Comparison of ENCODE assay signal across 18 cellular contexts in genomic region chr5:30368064-30368463, GRCh38.
"Had no signal": no experiment of that assay in that cellular context is flagged by ENCODE, and none has a peak within 500 bp of the region (broad histone marks: within the 10 kb centered on the region; RNA-seq: fewer than 3 reads in every experiment).

No MANE protein-coding gene starts in this region.

- H3K4me1 ChIP-seq: heart left ventricle, psoas muscle, right lobe of liver, suprapubic skin, thyroid gland, uterus had no signal

- H3K36me3 ChIP-seq: heart left ventricle, neutrophil, right lobe of liver, suprapubic skin, thyroid gland, uterus had no signal

- H3K9me3 ChIP-seq: neutrophil, psoas muscle, right lobe of liver, thyroid gland, uterus had no signal

- H3K27ac ChIP-seq: heart left ventricle, neutrophil, psoas muscle, right lobe of liver, suprapubic skin, thyroid gland, uterus had no signal

- H3K4me3 ChIP-seq: heart left ventricle, mucosa of descending colon, psoas muscle, right lobe of liver, suprapubic skin, thyroid gland, uterus had no signal

- DNase-seq: dermis blood vessel endothelial cell; foreskin melanocyte; heart left ventricle; hypothalamus; kidney glomerular epithelial cell; mucosa of descending colon; naive thymus-derived CD8-positive, alpha-beta T cell; psoas muscle; retina; right lobe of liver; stimulated activated CD4-positive, alpha-beta T cell treated with anti-CD3 and anti-CD28 coated beads, Interleukin-4, amount 100 ng/mL, for 1 hour; stimulated activated CD8-positive, alpha-beta memory T cell treated with anti-CD3 and anti-CD28 coated beads, Interleukin-4, amount 100 ng/mL, for 48 hours; stimulated activated naive CD8-positive, alpha-beta T cell treated with anti-CD3 and anti-CD28 coated beads, Interleukin-15, Interleukin-2, amounts not matched to agents 100 U/mL and 50 U/mL, for 24 hours; thyroid gland; uterus had no signal

- H3K27me3 ChIP-seq: heart left ventricle, neutrophil, right lobe of liver, suprapubic skin, thyroid gland, uterus had no signal

- ATAC-seq: heart left ventricle; mucosa of descending colon; naive thymus-derived CD8-positive, alpha-beta T cell; psoas muscle; right lobe of liver; stimulated activated effector memory CD8-positive, alpha-beta T cell treated with anti-CD3 and anti-CD28 coated beads, Interleukin-12 subunit alpha, Interleukin-12 subunit beta, amount 100 ng/mL, for 72 hours; stimulated activated naive CD8-positive, alpha-beta T cell treated with anti-CD3 and anti-CD28 coated beads, Interleukin-15, Interleukin-2, amounts not matched to agents 100 U/mL and 50 U/mL, for 24 hours had no signal
